1 cellular context compared by ENCODE assay signal in genomic region chr1:226217273-226217672, GRCh38.
TF ChIP-seq lines count a peak whose summit lies in the region.

No MANE protein-coding gene starts in this region.

TF ChIP-seq in HepG2, 621 proteins besides CTCF, POLR2A, EP300 and RAD21:
- TF ChIP-seq ZFP90 (CRISPR knock-in tag; IDR thresholded peaks at IDR 0.05; ENCODE audit: borderline replicate concordance) (no peak), ARNTL (CRISPR knock-in tag; IDR thresholded peaks at IDR 0.05) (0 out of 2 replicates have a peak, but pooled peaks have one; percentile 45), ZFX (CRISPR knock-in tag; IDR thresholded peaks at IDR 0.05; ENCODE audit: low read depth) (peak; percentile 24; the same call in 1 of the 2 replicates), ELF3 (CRISPR knock-in tag; IDR thresholded peaks at IDR 0.05) (0 out of 2 replicates have a peak, but pooled peaks have one; percentile 17), BHLHE40 (IDR thresholded peaks at IDR 0.05; ENCODE audit: low read length) (peak; percentile 78), HDAC1 (CRISPR knock-in tag; IDR thresholded peaks at IDR 0.05) (no peak), ZNF570 (CRISPR knock-in tag; IDR thresholded peaks at IDR 0.05; ENCODE audit: borderline replicate concordance) (no peak), TBX3 (IDR thresholded peaks at IDR 0.05; ENCODE audit: borderline replicate concordance) (no peak), ZBTB8A (CRISPR knock-in tag; IDR thresholded peaks at IDR 0.05; ENCODE audit: borderline replicate concordance, low read depth) (0 out of 2 replicates have a peak, but pooled peaks have one; percentile 34), NR2F6 (IDR thresholded peaks at IDR 0.05) (no peak), NR2F6 (CRISPR knock-in tag; IDR thresholded peaks at IDR 0.05) (peak; percentile 41; the same call in 1 of the 2 replicates), ZNF547 (CRISPR knock-in tag; IDR thresholded peaks at IDR 0.05) (no peak), ZNF260 (CRISPR knock-in tag; IDR thresholded peaks at IDR 0.05; ENCODE audit: borderline replicate concordance, low read depth) (no peak), HNRNPLL (IDR thresholded peaks at IDR 0.05; ENCODE audit: low read depth, low read length, poor library complexity, severe bottlenecking) (no peak)
- TF ChIP-seq, protein P1, sequence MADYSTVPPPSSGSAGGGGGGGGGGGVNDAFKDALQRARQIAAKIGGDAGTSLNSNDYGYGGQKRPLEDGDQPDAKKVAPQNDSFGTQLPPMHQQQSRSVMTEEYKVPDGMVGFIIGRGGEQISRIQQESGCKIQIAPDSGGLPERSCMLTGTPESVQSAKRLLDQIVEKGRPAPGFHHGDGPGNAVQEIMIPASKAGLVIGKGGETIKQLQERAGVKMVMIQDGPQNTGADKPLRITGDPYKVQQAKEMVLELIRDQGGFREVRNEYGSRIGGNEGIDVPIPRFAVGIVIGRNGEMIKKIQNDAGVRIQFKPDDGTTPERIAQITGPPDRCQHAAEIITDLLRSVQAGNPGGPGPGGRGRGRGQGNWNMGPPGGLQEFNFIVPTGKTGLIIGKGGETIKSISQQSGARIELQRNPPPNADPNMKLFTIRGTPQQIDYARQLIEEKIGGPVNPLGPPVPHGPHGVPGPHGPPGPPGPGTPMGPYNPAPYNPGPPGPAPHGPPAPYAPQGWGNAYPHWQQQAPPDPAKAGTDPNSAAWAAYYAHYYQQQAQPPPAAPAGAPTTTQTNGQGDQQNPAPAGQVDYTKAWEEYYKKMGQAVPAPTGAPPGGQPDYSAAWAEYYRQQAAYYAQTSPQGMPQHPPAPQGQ (CRISPR knock-in tag; IDR thresholded peaks at IDR 0.05; ENCODE audit: borderline replicate concordance) = no peak
